Comparison of ENCODE assay signal across 1 cellular context in the genomic region with DNA sequence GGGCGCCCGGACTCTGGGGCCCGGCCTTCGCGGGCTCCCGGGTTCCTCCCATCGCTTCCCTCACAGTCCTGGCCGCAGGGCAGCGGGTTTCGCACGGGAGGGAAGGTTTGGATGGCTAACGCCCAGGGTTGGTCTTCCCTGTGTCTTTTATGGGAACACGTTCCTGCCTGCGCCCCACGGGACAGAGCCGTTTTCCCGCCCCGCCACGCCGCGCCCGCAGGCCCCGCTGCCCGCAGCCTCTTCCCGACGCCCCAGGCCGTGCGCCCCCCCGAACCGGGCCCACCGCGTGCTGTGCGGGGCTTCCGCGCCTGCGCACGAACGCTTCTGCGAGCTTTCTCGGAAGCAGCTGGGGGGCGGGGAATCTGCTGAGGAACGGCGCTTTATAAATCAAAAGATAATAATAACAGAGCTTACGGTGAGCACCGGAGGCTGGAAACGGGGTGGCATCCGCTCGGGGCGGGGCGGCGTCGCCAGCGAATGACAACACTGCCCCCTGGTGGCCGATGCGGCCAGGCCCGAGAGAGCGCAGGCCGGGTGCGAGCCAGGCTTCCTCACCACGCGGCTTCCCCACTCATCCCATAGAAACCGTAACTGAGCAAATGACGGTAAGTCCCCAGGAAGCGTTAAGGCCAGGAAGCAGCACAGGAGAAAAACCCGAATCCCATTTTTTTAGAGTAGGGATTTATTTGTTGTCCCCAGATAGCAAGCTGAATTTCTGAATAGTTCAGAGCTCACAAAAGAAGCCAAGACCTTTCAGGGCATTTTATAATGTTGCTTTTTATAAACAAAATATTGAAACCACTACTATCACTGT.
TF ChIP-seq lines count a peak whose summit lies in the region.

No MANE protein-coding gene starts in this region.

TF ChIP-seq in K562, 482 proteins besides CTCF, POLR2A, EP300 and RAD21 (continued from another document and continues in another):
- TF ChIP-seq, protein P1, sequence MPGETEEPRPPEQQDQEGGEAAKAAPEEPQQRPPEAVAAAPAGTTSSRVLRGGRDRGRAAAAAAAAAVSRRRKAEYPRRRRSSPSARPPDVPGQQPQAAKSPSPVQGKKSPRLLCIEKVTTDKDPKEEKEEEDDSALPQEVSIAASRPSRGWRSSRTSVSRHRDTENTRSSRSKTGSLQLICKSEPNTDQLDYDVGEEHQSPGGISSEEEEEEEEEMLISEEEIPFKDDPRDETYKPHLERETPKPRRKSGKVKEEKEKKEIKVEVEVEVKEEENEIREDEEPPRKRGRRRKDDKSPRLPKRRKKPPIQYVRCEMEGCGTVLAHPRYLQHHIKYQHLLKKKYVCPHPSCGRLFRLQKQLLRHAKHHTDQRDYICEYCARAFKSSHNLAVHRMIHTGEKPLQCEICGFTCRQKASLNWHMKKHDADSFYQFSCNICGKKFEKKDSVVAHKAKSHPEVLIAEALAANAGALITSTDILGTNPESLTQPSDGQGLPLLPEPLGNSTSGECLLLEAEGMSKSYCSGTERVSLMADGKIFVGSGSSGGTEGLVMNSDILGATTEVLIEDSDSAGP (CRISPR knock-in tag; IDR thresholded peaks at IDR 0.05): no peak
- TF ChIP-seq MTA1 (IDR thresholded peaks at IDR 0.05; ENCODE audit: borderline replicate concordance) (no peak), ASH1L (IDR thresholded peaks at IDR 0.05; ENCODE audit: borderline replicate concordance, low read depth, partially characterized antibody) (no peak), RBBP5 (IDR thresholded peaks at IDR 0.05; ENCODE audit: borderline replicate concordance, insufficient read depth, low read length, poor library complexity, severe bottlenecking) (no peak), ELF1 (tag; IDR thresholded peaks at IDR 0.05) (no peak), PTRF (tag; IDR thresholded peaks at IDR 0.05) (no peak), ZNF551 (CRISPR knock-in tag; IDR thresholded peaks at IDR 0.05) (no peak), HMG20B (CRISPR knock-in tag; IDR thresholded peaks at IDR 0.05) (no peak), SIN3B (IDR thresholded peaks at IDR 0.05; ENCODE audit: low read depth) (no peak), ILF3 (IDR thresholded peaks at IDR 0.05; ENCODE audit: borderline replicate concordance) (no peak), DIDO1 (tag; IDR thresholded peaks at IDR 0.05; ENCODE audit: low read depth) (no peak), RCOR1 (IDR thresholded peaks at IDR 0.05; ENCODE audit: borderline replicate concordance in 1 of 2, low read depth in 2 of 2, low read length in 2 of 2) (0 out of 4 replicates have a peak, but pooled peaks of 1 of the 2 experiments have one; percentile 45), ZEB2 (IDR thresholded peaks at IDR 0.05) (no peak), ZNF124 (CRISPR knock-in tag; IDR thresholded peaks at IDR 0.05) (no peak), DPF2 (IDR thresholded peaks at IDR 0.05) (no peak), KDM1A (IDR thresholded peaks at IDR 0.05) (no peak), BMI1 (IDR thresholded peaks at IDR 0.05; ENCODE audit: low read length) (no peak), NR1H2 (CRISPR knock-in tag; IDR thresholded peaks at IDR 0.05) (no peak), ZNF174 (CRISPR knock-in tag; IDR thresholded peaks at IDR 0.05) (no peak), BHLHE40 (IDR thresholded peaks at IDR 0.05; ENCODE audit: low read length) (0 out of 2 replicates have a peak, but pooled peaks have one; percentile 14)
- TF ChIP-seq, protein P2, sequence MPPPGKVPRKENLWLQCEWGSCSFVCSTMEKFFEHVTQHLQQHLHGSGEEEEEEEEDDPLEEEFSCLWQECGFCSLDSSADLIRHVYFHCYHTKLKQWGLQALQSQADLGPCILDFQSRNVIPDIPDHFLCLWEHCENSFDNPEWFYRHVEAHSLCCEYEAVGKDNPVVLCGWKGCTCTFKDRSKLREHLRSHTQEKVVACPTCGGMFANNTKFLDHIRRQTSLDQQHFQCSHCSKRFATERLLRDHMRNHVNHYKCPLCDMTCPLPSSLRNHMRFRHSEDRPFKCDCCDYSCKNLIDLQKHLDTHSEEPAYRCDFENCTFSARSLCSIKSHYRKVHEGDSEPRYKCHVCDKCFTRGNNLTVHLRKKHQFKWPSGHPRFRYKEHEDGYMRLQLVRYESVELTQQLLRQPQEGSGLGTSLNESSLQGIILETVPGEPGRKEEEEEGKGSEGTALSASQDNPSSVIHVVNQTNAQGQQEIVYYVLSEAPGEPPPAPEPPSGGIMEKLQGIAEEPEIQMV (tag; conservative IDR thresholded peaks at IDR 0.05; ENCODE audit: low read depth): no peak
- TF ChIP-seq, protein P3, sequence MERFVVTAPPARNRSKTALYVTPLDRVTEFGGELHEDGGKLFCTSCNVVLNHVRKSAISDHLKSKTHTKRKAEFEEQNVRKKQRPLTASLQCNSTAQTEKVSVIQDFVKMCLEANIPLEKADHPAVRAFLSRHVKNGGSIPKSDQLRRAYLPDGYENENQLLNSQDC (CRISPR knock-in tag; IDR thresholded peaks at IDR 0.05): no peak
- TF ChIP-seq, protein P4, sequence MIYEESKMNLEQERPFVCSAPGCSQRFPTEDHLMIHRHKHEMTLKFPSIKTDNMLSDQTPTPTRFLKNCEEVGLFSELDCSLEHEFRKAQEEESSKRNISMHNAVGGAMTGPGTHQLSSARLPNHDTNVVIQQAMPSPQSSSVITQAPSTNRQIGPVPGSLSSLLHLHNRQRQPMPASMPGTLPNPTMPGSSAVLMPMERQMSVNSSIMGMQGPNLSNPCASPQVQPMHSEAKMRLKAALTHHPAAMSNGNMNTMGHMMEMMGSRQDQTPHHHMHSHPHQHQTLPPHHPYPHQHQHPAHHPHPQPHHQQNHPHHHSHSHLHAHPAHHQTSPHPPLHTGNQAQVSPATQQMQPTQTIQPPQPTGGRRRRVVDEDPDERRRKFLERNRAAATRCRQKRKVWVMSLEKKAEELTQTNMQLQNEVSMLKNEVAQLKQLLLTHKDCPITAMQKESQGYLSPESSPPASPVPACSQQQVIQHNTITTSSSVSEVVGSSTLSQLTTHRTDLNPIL (CRISPR knock-in tag; IDR thresholded peaks at IDR 0.05): no peak
- TF ChIP-seq, protein P5, sequence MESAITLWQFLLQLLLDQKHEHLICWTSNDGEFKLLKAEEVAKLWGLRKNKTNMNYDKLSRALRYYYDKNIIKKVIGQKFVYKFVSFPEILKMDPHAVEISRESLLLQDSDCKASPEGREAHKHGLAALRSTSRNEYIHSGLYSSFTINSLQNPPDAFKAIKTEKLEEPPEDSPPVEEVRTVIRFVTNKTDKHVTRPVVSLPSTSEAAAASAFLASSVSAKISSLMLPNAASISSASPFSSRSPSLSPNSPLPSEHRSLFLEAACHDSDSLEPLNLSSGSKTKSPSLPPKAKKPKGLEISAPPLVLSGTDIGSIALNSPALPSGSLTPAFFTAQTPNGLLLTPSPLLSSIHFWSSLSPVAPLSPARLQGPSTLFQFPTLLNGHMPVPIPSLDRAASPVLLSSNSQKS (CRISPR knock-in tag; IDR thresholded peaks at IDR 0.05): no peak
- TF ChIP-seq, protein P6, sequence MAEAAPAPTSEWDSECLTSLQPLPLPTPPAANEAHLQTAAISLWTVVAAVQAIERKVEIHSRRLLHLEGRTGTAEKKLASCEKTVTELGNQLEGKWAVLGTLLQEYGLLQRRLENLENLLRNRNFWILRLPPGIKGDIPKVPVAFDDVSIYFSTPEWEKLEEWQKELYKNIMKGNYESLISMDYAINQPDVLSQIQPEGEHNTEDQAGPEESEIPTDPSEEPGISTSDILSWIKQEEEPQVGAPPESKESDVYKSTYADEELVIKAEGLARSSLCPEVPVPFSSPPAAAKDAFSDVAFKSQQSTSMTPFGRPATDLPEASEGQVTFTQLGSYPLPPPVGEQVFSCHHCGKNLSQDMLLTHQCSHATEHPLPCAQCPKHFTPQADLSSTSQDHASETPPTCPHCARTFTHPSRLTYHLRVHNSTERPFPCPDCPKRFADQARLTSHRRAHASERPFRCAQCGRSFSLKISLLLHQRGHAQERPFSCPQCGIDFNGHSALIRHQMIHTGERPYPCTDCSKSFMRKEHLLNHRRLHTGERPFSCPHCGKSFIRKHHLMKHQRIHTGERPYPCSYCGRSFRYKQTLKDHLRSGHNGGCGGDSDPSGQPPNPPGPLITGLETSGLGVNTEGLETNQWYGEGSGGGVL (CRISPR knock-in tag; IDR thresholded peaks at IDR 0.05): no peak
- TF ChIP-seq, protein P7, sequence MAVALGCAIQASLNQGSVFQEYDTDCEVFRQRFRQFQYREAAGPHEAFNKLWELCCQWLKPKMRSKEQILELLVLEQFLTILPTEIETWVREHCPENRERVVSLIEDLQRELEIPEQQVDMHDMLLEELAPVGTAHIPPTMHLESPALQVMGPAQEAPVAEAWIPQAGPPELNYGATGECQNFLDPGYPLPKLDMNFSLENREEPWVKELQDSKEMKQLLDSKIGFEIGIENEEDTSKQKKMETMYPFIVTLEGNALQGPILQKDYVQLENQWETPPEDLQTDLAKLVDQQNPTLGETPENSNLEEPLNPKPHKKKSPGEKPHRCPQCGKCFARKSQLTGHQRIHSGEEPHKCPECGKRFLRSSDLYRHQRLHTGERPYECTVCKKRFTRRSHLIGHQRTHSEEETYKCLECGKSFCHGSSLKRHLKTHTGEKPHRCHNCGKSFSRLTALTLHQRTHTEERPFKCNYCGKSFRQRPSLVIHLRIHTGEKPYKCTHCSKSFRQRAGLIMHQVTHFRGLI (CRISPR knock-in tag; IDR thresholded peaks at IDR 0.05): no peak
- TF ChIP-seq, protein P8, sequence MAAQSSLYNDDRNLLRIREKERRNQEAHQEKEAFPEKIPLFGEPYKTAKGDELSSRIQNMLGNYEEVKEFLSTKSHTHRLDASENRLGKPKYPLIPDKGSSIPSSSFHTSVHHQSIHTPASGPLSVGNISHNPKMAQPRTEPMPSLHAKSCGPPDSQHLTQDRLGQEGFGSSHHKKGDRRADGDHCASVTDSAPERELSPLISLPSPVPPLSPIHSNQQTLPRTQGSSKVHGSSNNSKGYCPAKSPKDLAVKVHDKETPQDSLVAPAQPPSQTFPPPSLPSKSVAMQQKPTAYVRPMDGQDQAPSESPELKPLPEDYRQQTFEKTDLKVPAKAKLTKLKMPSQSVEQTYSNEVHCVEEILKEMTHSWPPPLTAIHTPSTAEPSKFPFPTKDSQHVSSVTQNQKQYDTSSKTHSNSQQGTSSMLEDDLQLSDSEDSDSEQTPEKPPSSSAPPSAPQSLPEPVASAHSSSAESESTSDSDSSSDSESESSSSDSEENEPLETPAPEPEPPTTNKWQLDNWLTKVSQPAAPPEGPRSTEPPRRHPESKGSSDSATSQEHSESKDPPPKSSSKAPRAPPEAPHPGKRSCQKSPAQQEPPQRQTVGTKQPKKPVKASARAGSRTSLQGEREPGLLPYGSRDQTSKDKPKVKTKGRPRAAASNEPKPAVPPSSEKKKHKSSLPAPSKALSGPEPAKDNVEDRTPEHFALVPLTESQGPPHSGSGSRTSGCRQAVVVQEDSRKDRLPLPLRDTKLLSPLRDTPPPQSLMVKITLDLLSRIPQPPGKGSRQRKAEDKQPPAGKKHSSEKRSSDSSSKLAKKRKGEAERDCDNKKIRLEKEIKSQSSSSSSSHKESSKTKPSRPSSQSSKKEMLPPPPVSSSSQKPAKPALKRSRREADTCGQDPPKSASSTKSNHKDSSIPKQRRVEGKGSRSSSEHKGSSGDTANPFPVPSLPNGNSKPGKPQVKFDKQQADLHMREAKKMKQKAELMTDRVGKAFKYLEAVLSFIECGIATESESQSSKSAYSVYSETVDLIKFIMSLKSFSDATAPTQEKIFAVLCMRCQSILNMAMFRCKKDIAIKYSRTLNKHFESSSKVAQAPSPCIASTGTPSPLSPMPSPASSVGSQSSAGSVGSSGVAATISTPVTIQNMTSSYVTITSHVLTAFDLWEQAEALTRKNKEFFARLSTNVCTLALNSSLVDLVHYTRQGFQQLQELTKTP (IDR thresholded peaks at IDR 0.05; ENCODE audit: low read depth in 1 of 2, partially characterized antibody in 2 of 2): no peak
- TF ChIP-seq, protein P9, sequence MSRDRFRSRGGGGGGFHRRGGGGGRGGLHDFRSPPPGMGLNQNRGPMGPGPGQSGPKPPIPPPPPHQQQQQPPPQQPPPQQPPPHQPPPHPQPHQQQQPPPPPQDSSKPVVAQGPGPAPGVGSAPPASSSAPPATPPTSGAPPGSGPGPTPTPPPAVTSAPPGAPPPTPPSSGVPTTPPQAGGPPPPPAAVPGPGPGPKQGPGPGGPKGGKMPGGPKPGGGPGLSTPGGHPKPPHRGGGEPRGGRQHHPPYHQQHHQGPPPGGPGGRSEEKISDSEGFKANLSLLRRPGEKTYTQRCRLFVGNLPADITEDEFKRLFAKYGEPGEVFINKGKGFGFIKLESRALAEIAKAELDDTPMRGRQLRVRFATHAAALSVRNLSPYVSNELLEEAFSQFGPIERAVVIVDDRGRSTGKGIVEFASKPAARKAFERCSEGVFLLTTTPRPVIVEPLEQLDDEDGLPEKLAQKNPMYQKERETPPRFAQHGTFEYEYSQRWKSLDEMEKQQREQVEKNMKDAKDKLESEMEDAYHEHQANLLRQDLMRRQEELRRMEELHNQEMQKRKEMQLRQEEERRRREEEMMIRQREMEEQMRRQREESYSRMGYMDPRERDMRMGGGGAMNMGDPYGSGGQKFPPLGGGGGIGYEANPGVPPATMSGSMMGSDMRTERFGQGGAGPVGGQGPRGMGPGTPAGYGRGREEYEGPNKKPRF (IDR thresholded peaks at IDR 0.05; ENCODE audit: low read depth, low read length): no peak
- TF ChIP-seq, protein P10, sequence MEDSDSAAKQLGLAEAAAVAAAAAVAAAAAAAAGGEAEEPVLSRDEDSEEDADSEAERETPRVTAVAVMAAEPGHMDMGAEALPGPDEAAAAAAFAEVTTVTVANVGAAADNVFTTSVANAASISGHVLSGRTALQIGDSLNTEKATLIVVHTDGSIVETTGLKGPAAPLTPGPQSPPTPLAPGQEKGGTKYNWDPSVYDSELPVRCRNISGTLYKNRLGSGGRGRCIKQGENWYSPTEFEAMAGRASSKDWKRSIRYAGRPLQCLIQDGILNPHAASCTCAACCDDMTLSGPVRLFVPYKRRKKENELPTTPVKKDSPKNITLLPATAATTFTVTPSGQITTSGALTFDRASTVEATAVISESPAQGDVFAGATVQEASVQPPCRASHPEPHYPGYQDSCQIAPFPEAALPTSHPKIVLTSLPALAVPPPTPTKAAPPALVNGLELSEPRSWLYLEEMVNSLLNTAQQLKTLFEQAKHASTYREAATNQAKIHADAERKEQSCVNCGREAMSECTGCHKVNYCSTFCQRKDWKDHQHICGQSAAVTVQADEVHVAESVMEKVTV (CRISPR knock-in tag; IDR thresholded peaks at IDR 0.05): peak; percentile 95
- TF ChIP-seq, protein P11, sequence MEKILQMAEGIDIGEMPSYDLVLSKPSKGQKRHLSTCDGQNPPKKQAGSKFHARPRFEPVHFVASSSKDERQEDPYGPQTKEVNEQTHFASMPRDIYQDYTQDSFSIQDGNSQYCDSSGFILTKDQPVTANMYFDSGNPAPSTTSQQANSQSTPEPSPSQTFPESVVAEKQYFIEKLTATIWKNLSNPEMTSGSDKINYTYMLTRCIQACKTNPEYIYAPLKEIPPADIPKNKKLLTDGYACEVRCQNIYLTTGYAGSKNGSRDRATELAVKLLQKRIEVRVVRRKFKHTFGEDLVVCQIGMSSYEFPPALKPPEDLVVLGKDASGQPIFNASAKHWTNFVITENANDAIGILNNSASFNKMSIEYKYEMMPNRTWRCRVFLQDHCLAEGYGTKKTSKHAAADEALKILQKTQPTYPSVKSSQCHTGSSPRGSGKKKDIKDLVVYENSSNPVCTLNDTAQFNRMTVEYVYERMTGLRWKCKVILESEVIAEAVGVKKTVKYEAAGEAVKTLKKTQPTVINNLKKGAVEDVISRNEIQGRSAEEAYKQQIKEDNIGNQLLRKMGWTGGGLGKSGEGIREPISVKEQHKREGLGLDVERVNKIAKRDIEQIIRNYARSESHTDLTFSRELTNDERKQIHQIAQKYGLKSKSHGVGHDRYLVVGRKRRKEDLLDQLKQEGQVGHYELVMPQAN (IDR thresholded peaks at IDR 0.05; ENCODE audit: borderline replicate concordance): no peak
- TF ChIP-seq, protein P12, sequence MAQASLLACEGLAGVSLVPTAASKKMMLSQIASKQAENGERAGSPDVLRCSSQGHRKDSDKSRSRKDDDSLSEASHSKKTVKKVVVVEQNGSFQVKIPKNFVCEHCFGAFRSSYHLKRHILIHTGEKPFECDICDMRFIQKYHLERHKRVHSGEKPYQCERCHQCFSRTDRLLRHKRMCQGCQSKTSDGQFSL (CRISPR knock-in tag; IDR thresholded peaks at IDR 0.05): no peak
- TF ChIP-seq, protein P12 (tag; IDR thresholded peaks at IDR 0.05): 0 out of 4 replicates have a peak, but pooled peaks of 1 of the 2 experiments have one; percentile 38
